In the genomic region with DNA sequence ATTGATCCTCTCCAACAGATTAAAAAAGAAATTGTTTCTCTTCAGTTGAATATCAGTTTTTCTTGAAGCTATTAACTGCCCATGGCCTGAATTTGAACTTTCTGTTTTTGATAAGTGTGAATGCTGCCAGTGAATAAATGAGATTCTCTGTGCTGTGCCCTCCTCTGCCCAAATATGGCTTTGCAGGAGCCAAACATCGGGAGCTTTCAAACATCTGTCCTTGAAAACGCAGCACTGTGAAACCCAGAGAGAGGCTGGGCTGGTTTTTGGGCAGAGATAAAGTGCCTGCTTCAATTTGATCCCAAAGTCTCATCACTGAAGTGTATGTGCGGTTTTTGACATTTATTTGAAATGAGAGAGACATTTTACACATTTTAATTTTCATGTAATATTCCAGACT, we compare ENCODE assay signal across 15 cellular contexts.
DNase-seq lines count a peak whose midpoint lies in the region; ATAC-seq and TF ChIP-seq lines count a peak whose summit lies in the region.
"Had no signal": no experiment of that assay in that cellular context is flagged by ENCODE, and none has a peak within 500 bp of the region (broad histone marks: within the 10 kb centered on the region; RNA-seq: fewer than 3 reads in every experiment).

No MANE protein-coding gene starts in this region.

- no peaks in the 10 kb centered on the region for H3K36me3 Mint-ChIP-seq in glutamatergic neuron (ENCODE audit: unreplicated experiment)

- H3K27me3 ChIP-seq in sigmoid colon, result no peaks in the 10 kb centered on the region
- no peaks in the 10 kb centered on the region for H3K27me3 ChIP-seq in right cardiac atrium (ENCODE audit: control insufficient read depth, insufficient read depth)

- intact Hi-C loops in sigmoid colon (cut with DNase I) (no loop called here), right cardiac atrium (cut with DNase I) (no loop called here)

- TF ChIP-seq EP300 in sigmoid colon (IDR thresholded peaks at IDR 0.05), result no peak

- no peaks in the 10 kb centered on the region for H3K9me3 ChIP-seq in sigmoid colon
- H3K9me3 ChIP-seq in right cardiac atrium (ENCODE audit: control insufficient read depth, low read length), result no peaks in the 10 kb centered on the region

- ATAC-seq in GM19455 (IDR thresholded peaks at IDR 0.05; ENCODE audit: unreplicated experiment), result no peak
- no peak for ATAC-seq in right cardiac atrium
- ATAC-seq: GM12878 had no signal

- H3K4me1 ChIP-seq in sigmoid colon, result no peaks in the 10 kb centered on the region
- H3K4me1 ChIP-seq in right cardiac atrium (ENCODE audit: control insufficient read depth, insufficient read depth, low read length), result no peaks in the 10 kb centered on the region

- TF ChIP-seq POLR2A in sigmoid colon (IDR thresholded peaks at IDR 0.05), result no peak

- peaks cover 5% of the 10 kb centered on the region for H3K9me3 Mint-ChIP-seq in glutamatergic neuron (ENCODE audit: unreplicated experiment)
- H3K9me3 Mint-ChIP-seq: CD4-positive, alpha-beta T cell had no signal

- DNase-seq in NCI-H748 (lab: John Stamatoyannopoulos, UW; ENCODE audit: unreplicated experiment), result peak; percentile 61
- no peak for DNase-seq in NCI-H748 treated with DMSO at 0.1 percent for 48 hours (lab: John Stamatoyannopoulos, UW)
- DNase-seq in glutamatergic neuron, result no peak
- DNase-seq in sigmoid colon, result peak; percentile 18
- no peak for DNase-seq in AG08395 (ENCODE audit: low spot score)
- no peak for DNase-seq in right cardiac atrium
- DNase-seq: 8988T; C1 segment of cervical spinal cord; Calu3; CD4-positive, alpha-beta T cell; DMS79; GM23248; H7 had no signal

- peak overlapping the region; percentile 28 for H3K27ac Mint-ChIP-seq in glutamatergic neuron (ENCODE audit: unreplicated experiment)
- H3K27ac Mint-ChIP-seq: CD4-positive, alpha-beta T cell had no signal

- no peak overlapping the region for H3K4me3 Mint-ChIP-seq in glutamatergic neuron (ENCODE audit: unreplicated experiment)
- H3K4me3 Mint-ChIP-seq: CD4-positive, alpha-beta T cell had no signal

- no peak overlapping the region for H3K4me3 ChIP-seq in sigmoid colon
- no peak overlapping the region for H3K4me3 ChIP-seq in right cardiac atrium (ENCODE audit: low read length)
- H3K4me3 ChIP-seq: GM12878, GM23248 had no signal

- 29 to 44% methylated on average over 3 of the region's 3 CpGs for whole genome bisulfite sequencing in sigmoid colon, 2 donors
- 56% methylated on average over 3 of the region's 3 CpGs for WGBS in right cardiac atrium

- no peaks in the 10 kb centered on the region for H3K4me1 Mint-ChIP-seq in glutamatergic neuron (ENCODE audit: low read depth, unreplicated experiment)

- H3K36me3 ChIP-seq in sigmoid colon, result no peaks in the 10 kb centered on the region

- H3K27ac ChIP-seq in sigmoid colon, result no peak overlapping the region
- no peak overlapping the region for H3K27ac ChIP-seq in right cardiac atrium (ENCODE audit: low read length)
- H3K27ac ChIP-seq: GM23248 had no signal

- peaks cover 2% of the 10 kb centered on the region for H3K27me3 Mint-ChIP-seq in glutamatergic neuron (ENCODE audit: unreplicated experiment)
- H3K27me3 Mint-ChIP-seq: CD4-positive, alpha-beta T cell had no signal

- no peak for TF ChIP-seq CTCF in glutamatergic neuron (IDR thresholded peaks at IDR 0.05; ENCODE audit: partially characterized antibody, unreplicated experiment)
- TF ChIP-seq CTCF in sigmoid colon (IDR thresholded peaks at IDR 0.05), result no peak

Comparison
In these comparisons a context has a peak if more than half of its experiments do, and no peak if none do; other contexts are left out.
1. DNase-seq: peak in NCI-H748 (single experiment) and sigmoid colon (single experiment); none in NCI-H748 treated with DMSO at 0.1 percent for 48 hours (single experiment), glutamatergic neuron (single experiment), AG08395 (single experiment) and right cardiac atrium (0 of 3).